1 cellular context compared by ENCODE assay signal in the genomic region with DNA sequence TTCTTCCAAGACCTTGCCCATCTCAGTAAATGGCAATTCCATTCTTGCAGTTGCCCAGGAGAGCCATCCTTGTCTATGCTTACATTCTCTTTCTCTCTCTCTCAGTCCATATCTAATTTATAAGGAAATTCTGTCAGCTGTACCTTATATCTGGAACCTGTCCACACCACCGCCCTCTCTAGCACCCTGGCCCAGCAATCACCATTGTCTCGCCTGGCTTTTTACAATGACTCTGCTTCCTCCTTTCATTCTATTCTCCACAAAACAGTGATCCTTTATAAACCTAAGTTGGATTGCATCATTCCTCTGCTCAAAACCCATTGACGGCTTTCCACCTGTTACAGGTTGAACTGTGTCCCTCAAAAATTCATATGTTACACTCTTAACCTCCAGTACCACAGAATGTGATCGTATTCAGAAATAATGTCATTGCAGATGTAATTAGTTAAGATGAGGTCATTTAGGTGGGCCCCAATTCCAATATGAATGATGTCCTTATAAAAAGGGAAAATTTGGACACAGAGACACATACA.
TF ChIP-seq lines count a peak whose summit lies in the region.

No MANE protein-coding gene starts in this region.

TF ChIP-seq in IMR-90, 13 proteins besides CTCF, POLR2A, EP300 and RAD21 (continued from another document):
- 0 out of 2 replicates have a peak, but pooled peaks have one; percentile 41 for TF ChIP-seq CEBPB (IDR thresholded peaks at IDR 0.05; ENCODE audit: low read depth, low read length)
TF ChIP-seq in IMR-90: peak in this region for 1.
